ENCODE assay signal across 11 cellular contexts in genomic region chr17:69415431-69415830, GRCh38. TPM values are rescaled to one million over a fixed set of nuclear protein-coding genes. Genes with fewer than 3 reads are reported as not detected.
DNase-seq lines count a peak whose midpoint lies in the region; TF ChIP-seq lines count a peak whose summit lies in the region.
"Had no signal": no experiment of that assay in that cellular context is flagged by ENCODE, and none has a peak within 500 bp of the region (broad histone marks: within the 10 kb centered on the region; RNA-seq: fewer than 3 reads in every experiment).

No MANE protein-coding gene starts in this region.

- H3K4me1 ChIP-seq in BLaER1 treated with 17β-estradiol and CSF1 and Interleukin-3, amounts not matched to agents 10 nM and 100 nM: peaks cover 24 to 40% (median 31%) of the 10 kb centered on the region in 10 experiments
- H3K4me1 ChIP-seq in Loucy (ENCODE audit: insufficient read depth, low read length, poor library complexity, severe bottlenecking) (peaks cover 49% of the 10 kb centered on the region), esophagus muscularis mucosa (peaks cover 19 to 48% (median 39%) of the 10 kb centered on the region in 4 donors), parathyroid adenoma (no peaks in the 10 kb centered on the region)

- H3K4me2 ChIP-seq in BLaER1 treated with 17β-estradiol and CSF1 and Interleukin-3, amounts not matched to agents 10 nM and 100 nM: peak overlapping the region; percentile 63 to 98 (median 88)
- peak overlapping the region; percentile 80 for H3K4me2 ChIP-seq in Loucy (ENCODE audit: low read depth, low read length, poor library complexity, severe bottlenecking)
- peak overlapping the region; percentile 83 for H3K4me2 ChIP-seq in parathyroid adenoma (ENCODE audit: low read length)

- H4K20me1 ChIP-seq in BLaER1 treated with 17β-estradiol and CSF1 and Interleukin-3, amounts not matched to agents 10 nM and 100 nM: no peaks in the 10 kb centered on the region
- peaks cover 26% of the 10 kb centered on the region for H4K20me1 ChIP-seq in Loucy (ENCODE audit: insufficient read depth, low read length, poor library complexity, severe bottlenecking)

- intact Hi-C loops in esophagus muscularis mucosa (cut with DNase I): loop anchor here (10.0 kb wide), 1 partner anchor 109 kb away; no protein-coding TSS in a partner anchor

- H3K79me2 ChIP-seq in Loucy (ENCODE audit: insufficient read depth, low read length): peaks cover 51% of the 10 kb centered on the region
- no peaks in the 10 kb centered on the region for H3K79me2 ChIP-seq in parathyroid adenoma

- TF ChIP-seq CTCF in Loucy (conservative IDR thresholded peaks at IDR 0.05; ENCODE audit: low read length) (no peak), esophagus muscularis mucosa (IDR thresholded peaks at IDR 0.05) (no peak), parathyroid adenoma (IDR thresholded peaks at IDR 0.05) (no peak)

- TF ChIP-seq EP300 in esophagus muscularis mucosa (IDR thresholded peaks at IDR 0.05): no peak

- H3K4me3 ChIP-seq in BLaER1 treated with 17β-estradiol and CSF1 and Interleukin-3, amounts not matched to agents 10 nM and 100 nM: peak overlapping the region; percentile 56 to 73 (median 63)
- H3K4me3 ChIP-seq in Loucy (ENCODE audit: low read length, poor library complexity, severe bottlenecking): peak overlapping the region; percentile 82
- H3K4me3 ChIP-seq in esophagus muscularis mucosa: peak overlapping the region; percentile 49 to 66 (median 59)
- H3K4me3 ChIP-seq in parathyroid adenoma (ENCODE audit: low read depth, low read length): no peak overlapping the region

- TF ChIP-seq POLR2A in esophagus muscularis mucosa (IDR thresholded peaks at IDR 0.05; ENCODE audit: low read depth): no peak

- no peaks in the 10 kb centered on the region for H3F3A ChIP-seq in Loucy (ENCODE audit: low read depth)

- H3K27ac ChIP-seq in BLaER1 treated with 17β-estradiol and CSF1 and Interleukin-3, amounts not matched to agents 10 nM and 100 nM: peak overlapping the region in 2 of 11 experiments; percentile 2 to 14; a peak in 1 of 22 replicates
- peak overlapping the region in 1 of 4 donors; percentile 30 for H3K27ac ChIP-seq in esophagus muscularis mucosa (replicated peaks in 1 of 4)
- H3K27ac ChIP-seq in parathyroid adenoma: no peak overlapping the region

- H2AFZ ChIP-seq in Loucy (ENCODE audit: low read length): no peak overlapping the region
- peak overlapping the region; percentile 87 for H2AFZ ChIP-seq in parathyroid adenoma

- peaks cover 0 to 7% (median 0%) of the 10 kb centered on the region in 11 experiments; a peak in 2 of 22 replicates for H3K9me3 ChIP-seq in BLaER1 treated with 17β-estradiol and CSF1 and Interleukin-3, amounts not matched to agents 10 nM and 100 nM (replicated peaks in 1 of 11)
- no peaks in the 10 kb centered on the region for H3K9me3 ChIP-seq in Loucy (ENCODE audit: insufficient read depth, low read depth, low read length)
- H3K9me3 ChIP-seq in esophagus muscularis mucosa: no peaks in the 10 kb centered on the region
- H3K9me3 ChIP-seq in parathyroid adenoma (ENCODE audit: control insufficient read depth, low read length): no peaks in the 10 kb centered on the region

- no peaks in the 10 kb centered on the region for H3K27me3 ChIP-seq in BLaER1 treated with 17β-estradiol and CSF1 and Interleukin-3, amounts not matched to agents 10 nM and 100 nM
- no peaks in the 10 kb centered on the region for H3K27me3 ChIP-seq in Loucy (ENCODE audit: insufficient read depth, low read length, poor library complexity, severe bottlenecking)
- H3K27me3 ChIP-seq in esophagus muscularis mucosa: no peaks in the 10 kb centered on the region
- H3K27me3 ChIP-seq in parathyroid adenoma (ENCODE audit: control insufficient read depth, insufficient read depth, low read length): no peaks in the 10 kb centered on the region

- peak overlapping the region in 9 of 11 experiments; percentile 12 to 76 (median 31); a peak in 11 of 22 replicates for H3K9ac ChIP-seq in BLaER1 treated with 17β-estradiol and CSF1 and Interleukin-3, amounts not matched to agents 10 nM and 100 nM
- H3K9ac ChIP-seq in Loucy (ENCODE audit: low read depth, low read length, poor library complexity, severe bottlenecking) (peak overlapping the region; percentile 50), parathyroid adenoma (no peak overlapping the region)

- no peaks in the 10 kb centered on the region for H3K36me3 ChIP-seq in BLaER1 treated with 17β-estradiol and CSF1 and Interleukin-3, amounts not matched to agents 10 nM and 100 nM
- H3K36me3 ChIP-seq in Loucy (ENCODE audit: insufficient read depth, low read length) (no peaks in the 10 kb centered on the region), esophagus muscularis mucosa (no peaks in the 10 kb centered on the region), parathyroid adenoma (ENCODE audit: control insufficient read depth, insufficient read depth, low read length) (no peaks in the 10 kb centered on the region)

- DNase-seq in esophagus muscularis mucosa (ENCODE audit: extremely low spot score): no peak
- DNase-seq in retina: no peak
- DNase-seq in NCI-H146 (lab: John Stamatoyannopoulos, UW): no peak
- no peak for DNase-seq in GF-D8 (lab: John Stamatoyannopoulos, UW)
- DNase-seq in NCI-H1417 (lab: John Stamatoyannopoulos, UW): no peak
- DNase-seq: activated CD4-positive, alpha-beta T cell treated with anti-CD3 and anti-CD28 coated beads for 1 hour; COR-L47; posterior cingulate gyrus had no signal

- 3% methylated on average over 6 of the region's 6 CpGs for WGBS in esophagus muscularis mucosa

- no peaks in the 10 kb centered on the region for H3K9me2 ChIP-seq in Loucy (replicated peaks; ENCODE audit: low read depth, low read length)

RNA-seq across cellular contexts. Expression of gene MAP2K6, which starts 0.9 kb away (rescaled TPM):
- total RNA-seq in esophagus muscularis mucosa: 1 to 10 TPM in 3 of 4 donors, under 1 TPM in 1; 0.83 to 3.1 (median 1.5) TPM
